In the genomic region with DNA sequence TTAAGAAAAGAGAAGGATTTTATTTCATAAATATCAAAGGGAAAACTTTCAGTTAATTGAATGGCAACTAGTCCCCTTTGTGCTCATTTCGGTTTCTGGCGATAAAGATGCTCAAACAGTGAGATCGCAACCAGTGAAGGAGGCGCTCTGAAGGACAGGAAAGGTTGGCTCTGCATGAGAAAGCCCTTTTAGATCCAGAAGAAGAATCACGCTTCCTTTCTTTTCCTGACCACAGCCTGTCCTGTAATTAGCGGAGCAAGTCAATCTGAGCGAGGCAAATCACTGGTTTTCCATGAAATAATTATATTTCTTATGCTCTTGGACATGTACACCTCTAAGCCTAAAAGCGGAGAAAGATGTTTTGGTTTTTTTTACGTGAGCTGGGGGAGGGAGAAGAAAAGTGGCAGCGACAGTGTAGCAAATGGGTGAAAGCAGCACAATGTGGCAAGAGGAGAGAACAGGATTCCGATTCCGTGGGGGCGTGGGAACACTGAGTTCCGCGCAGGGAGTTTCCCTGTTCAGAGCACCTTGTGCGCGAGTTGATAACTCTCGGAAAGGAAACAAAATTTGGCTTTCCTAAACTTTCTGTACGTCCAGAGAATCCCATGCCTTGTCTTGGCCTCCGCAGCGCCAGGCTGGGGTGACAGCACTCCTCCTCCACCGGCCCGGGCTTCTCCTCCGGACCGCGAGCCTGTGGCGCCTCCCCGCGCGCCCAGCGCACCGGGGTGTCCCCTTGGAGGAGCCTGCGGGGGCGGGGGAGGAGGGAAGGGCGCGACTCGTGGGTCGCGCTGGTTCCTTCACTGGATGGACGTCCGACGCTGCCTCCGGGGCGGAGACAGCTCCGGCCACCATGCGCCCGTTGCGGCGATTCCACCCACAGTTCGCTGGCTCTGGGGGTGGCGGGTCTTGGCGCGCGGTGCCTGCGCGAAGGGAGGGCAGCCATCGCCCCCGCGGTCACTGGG, we compare ENCODE assay signal across 1 cellular context.
TF ChIP-seq lines count a peak whose summit lies in the region.

No MANE protein-coding gene starts in this region.

TF ChIP-seq in K562, 482 proteins besides CTCF, POLR2A, EP300 and RAD21 (continued from another document):
- TF ChIP-seq CBX8 (IDR thresholded peaks at IDR 0.05; ENCODE audit: borderline replicate concordance, extremely low read depth, low read depth, low read length, poor library complexity, severe bottlenecking) (no peak), KLF13 (tag; IDR thresholded peaks at IDR 0.05; ENCODE audit: borderline replicate concordance, low read depth) (no peak), CREB1 (IDR thresholded peaks at IDR 0.05) (0 out of 2 replicates have a peak, but pooled peaks have one; percentile 12), CREB1 (CRISPR knock-in tag; IDR thresholded peaks at IDR 0.05) (no peak), POLR2G (IDR thresholded peaks at IDR 0.05; ENCODE audit: low read depth, low read length) (peak; percentile 82), NCOA1 (IDR thresholded peaks at IDR 0.05; ENCODE audit: low read depth) (no peak), MCM2 (IDR thresholded peaks at IDR 0.05; ENCODE audit: low read depth) (no peak), NR4A1 (CRISPR knock-in tag; IDR thresholded peaks at IDR 0.05) (no peak), NR4A1 (tag; IDR thresholded peaks at IDR 0.05) (0 out of 2 replicates have a peak, but pooled peaks have one; percentile 15), BHLHE40 (IDR thresholded peaks at IDR 0.05; ENCODE audit: low read length) (no peak), ZNF696 (CRISPR knock-in tag; conservative IDR thresholded peaks at IDR 0.05) (no peak), ZNF316 (IDR thresholded peaks at IDR 0.05) (no peak), MYNN (IDR thresholded peaks at IDR 0.05) (no peak), MYNN (CRISPR knock-in tag; IDR thresholded peaks at IDR 0.05) (no peak), EGR1 (conservative IDR thresholded peaks at IDR 0.05) (peak; percentile 93)
- TF ChIP-seq, protein P1, sequence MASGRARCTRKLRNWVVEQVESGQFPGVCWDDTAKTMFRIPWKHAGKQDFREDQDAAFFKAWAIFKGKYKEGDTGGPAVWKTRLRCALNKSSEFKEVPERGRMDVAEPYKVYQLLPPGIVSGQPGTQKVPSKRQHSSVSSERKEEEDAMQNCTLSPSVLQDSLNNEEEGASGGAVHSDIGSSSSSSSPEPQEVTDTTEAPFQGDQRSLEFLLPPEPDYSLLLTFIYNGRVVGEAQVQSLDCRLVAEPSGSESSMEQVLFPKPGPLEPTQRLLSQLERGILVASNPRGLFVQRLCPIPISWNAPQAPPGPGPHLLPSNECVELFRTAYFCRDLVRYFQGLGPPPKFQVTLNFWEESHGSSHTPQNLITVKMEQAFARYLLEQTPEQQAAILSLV (tag; IDR thresholded peaks at IDR 0.05) = no peak
